Comparison of ENCODE assay signal across 8 cellular contexts in the genomic region with DNA sequence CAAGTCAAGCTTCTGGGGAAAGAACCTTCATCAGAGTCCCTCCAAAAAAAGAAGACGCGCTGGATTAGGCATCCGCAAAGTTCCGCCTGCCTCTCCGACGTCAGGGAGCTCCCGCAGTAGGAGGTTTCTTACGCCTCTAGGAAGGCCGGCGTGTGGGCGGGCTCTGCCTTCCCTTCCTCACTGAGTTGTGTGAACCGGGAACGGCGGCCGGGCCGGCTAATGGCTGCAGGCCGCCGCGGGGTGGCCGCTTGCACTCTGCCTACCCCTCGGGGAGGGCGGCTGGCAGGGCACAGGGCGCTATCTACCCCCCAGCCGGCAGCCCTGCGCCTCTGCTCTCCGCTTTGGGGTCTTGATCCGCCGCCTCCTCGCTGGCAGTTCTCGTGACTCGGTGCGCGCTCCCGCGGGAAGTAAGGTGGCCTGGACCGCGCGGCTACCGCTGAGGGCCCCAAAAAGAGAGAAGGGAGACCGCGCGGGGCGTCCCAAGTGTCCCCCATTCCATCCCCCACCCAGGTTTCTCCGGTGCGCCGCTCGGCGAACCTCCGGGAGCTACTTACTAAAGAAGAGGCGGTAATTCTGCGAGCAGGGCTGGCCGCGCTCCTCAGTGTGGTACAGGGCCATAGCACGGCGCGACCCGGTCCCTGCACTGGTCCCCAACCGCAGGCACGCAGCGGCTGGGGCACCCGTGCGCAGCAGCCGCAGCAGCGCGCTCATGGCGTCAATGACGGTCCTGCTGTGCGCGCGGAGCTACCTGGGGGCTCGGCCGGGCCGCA. TPM values are rescaled to one million over a fixed set of nuclear protein-coding genes. Genes with fewer than 3 reads are reported as not detected.
DNase-seq lines count a peak whose midpoint lies in the region; ATAC-seq and TF ChIP-seq lines count a peak whose summit lies in the region.

A gene (minus strand): TSS at position 723 of the 770 bp plus-strand sequence. CDS start 12 bp downstream, at position 711.

- H3K4me1 Mint-ChIP-seq in HFFc6 (ENCODE audit: low read depth), result peaks cover 41% of the 10 kb centered on the region
- peaks cover 43% of the 10 kb centered on the region for H3K4me1 Mint-ChIP-seq in activated naive CD8-positive, alpha-beta T cell treated with anti-CD3 and anti-CD28 coated beads, Interleukin-2, amount 50 U/mL, for 24 hours

- ATAC-seq in activated naive CD8-positive, alpha-beta T cell treated with anti-CD3 and anti-CD28 coated beads, Interleukin-2, amount 50 U/mL, for 24 hours, result peak; percentile 78
- peak; percentile 98 for ATAC-seq in Right ventricle myocardium superior (ENCODE audit: poor library complexity)

- peaks cover 8% of the 10 kb centered on the region; the same call in 1 of the 2 replicates for H3K27me3 Mint-ChIP-seq in HFFc6 (ENCODE audit: insufficient read depth)
- peaks cover 3% of the 10 kb centered on the region for H3K27me3 Mint-ChIP-seq in activated naive CD8-positive, alpha-beta T cell treated with anti-CD3 and anti-CD28 coated beads, Interleukin-2, amount 50 U/mL, for 24 hours

- no peaks in the 10 kb centered on the region for H3K36me3 Mint-ChIP-seq in HFFc6 (ENCODE audit: low read depth)
- peaks cover 32% of the 10 kb centered on the region for H3K36me3 Mint-ChIP-seq in activated naive CD8-positive, alpha-beta T cell treated with anti-CD3 and anti-CD28 coated beads, Interleukin-2, amount 50 U/mL, for 24 hours (ENCODE audit: low read depth)

- peak within 1 kb of the TSS; percentile 99 for H3K27ac Mint-ChIP-seq in HFFc6
- H3K27ac Mint-ChIP-seq in activated naive CD8-positive, alpha-beta T cell treated with anti-CD3 and anti-CD28 coated beads, Interleukin-2, amount 50 U/mL, for 24 hours, result peak within 1 kb of the TSS; percentile 98

- peak; percentile 58 for TF ChIP-seq POLR2A in GM10847 (IDR thresholded peaks at IDR 0.05; ENCODE audit: extremely low read depth, insufficient read length)

- H3K27ac ChIP-seq in parathyroid adenoma, result peak within 1 kb of the TSS; percentile 97
- peak within 1 kb of the TSS; percentile 98 for H3K27ac ChIP-seq in tibial artery

- TF ChIP-seq CTCF in HFFc6 (IDR thresholded peaks at IDR 0.05) (no peak), parathyroid adenoma (IDR thresholded peaks at IDR 0.05) (no peak), tibial artery (IDR thresholded peaks at IDR 0.05) (no peak)

- DNase-seq in HFFc6 (peak; percentile 79), NAMALWA (ENCODE audit: low spot score) (peak; percentile 91), SW480 (ENCODE audit: low spot score) (peak; percentile 86), Right ventricle myocardium superior (peak; percentile 95), tibial artery (peak; percentile 93 to 95)
- DNase-seq in activated naive CD8-positive, alpha-beta T cell treated with anti-CD3 and anti-CD28 coated beads, Interleukin-2, amount 50 U/mL, for 24 hours, result peak; percentile 77

- peaks cover 6% of the 10 kb centered on the region for H3K79me2 ChIP-seq in parathyroid adenoma

- H3K4me1 ChIP-seq in parathyroid adenoma, result peaks cover 12% of the 10 kb centered on the region
- peaks cover 0 to 20% (median 15%) of the 10 kb centered on the region in 4 donors for H3K4me1 ChIP-seq in tibial artery

- no peaks in the 10 kb centered on the region for H3K9me3 Mint-ChIP-seq in HFFc6
- H3K9me3 Mint-ChIP-seq in activated naive CD8-positive, alpha-beta T cell treated with anti-CD3 and anti-CD28 coated beads, Interleukin-2, amount 50 U/mL, for 24 hours, result no peaks in the 10 kb centered on the region

- peak within 1 kb of the TSS; percentile 99 for H3K4me3 Mint-ChIP-seq in HFFc6
- peak within 1 kb of the TSS; percentile 96 for H3K4me3 Mint-ChIP-seq in activated naive CD8-positive, alpha-beta T cell treated with anti-CD3 and anti-CD28 coated beads, Interleukin-2, amount 50 U/mL, for 24 hours

- H3K4me3 ChIP-seq in parathyroid adenoma (ENCODE audit: low read depth, low read length), result peak within 1 kb of the TSS; percentile 80
- H3K4me3 ChIP-seq in tibial artery, result peak within 1 kb of the TSS; percentile 88 to 94

- no peaks in the 10 kb centered on the region for H3K27me3 ChIP-seq in parathyroid adenoma (ENCODE audit: control insufficient read depth, insufficient read depth, low read length)
- H3K27me3 ChIP-seq in tibial artery, result no peaks in the 10 kb centered on the region

- H2AFZ ChIP-seq in parathyroid adenoma, result peak within 1 kb of the TSS; percentile 99

- H3K4me2 ChIP-seq in parathyroid adenoma (ENCODE audit: low read length), result peak within 1 kb of the TSS; percentile 82

- intact Hi-C loops in Right ventricle myocardium superior (cut with DNase I) (loop anchor here (2.0 kb wide), 1 partner anchor 327 kb away; a partner anchor contains a TSS), tibial artery (cut with DNase I; ENCODE audit: low total_unique reads) (loop anchor here (1.0 kb wide), 1 partner anchor 326 kb away; no protein-coding TSS in a partner anchor)

- peak within 1 kb of the TSS; percentile 88 for H3K9ac ChIP-seq in parathyroid adenoma

- H3K36me3 ChIP-seq in parathyroid adenoma (ENCODE audit: control insufficient read depth, insufficient read depth, low read length) (no peaks in the 10 kb centered on the region), tibial artery (no peaks in the 10 kb centered on the region)

- H3K9me3 ChIP-seq in parathyroid adenoma (ENCODE audit: control insufficient read depth, low read length), result no peaks in the 10 kb centered on the region
- H3K9me3 ChIP-seq in tibial artery, result no peaks in the 10 kb centered on the region

RNA-seq across cellular contexts. Expression of the gene that starts here (rescaled TPM):
- 10 to 100 TPM; 51.8 to 72.9 (median 59.8) TPM for total RNA-seq in HFFc6 (2021; fragmentation: NEBNext Ultra II Directional; extraction: Animal tissue kit (Norgen Biotek cat#: 25700))
- total RNA-seq in Right ventricle myocardium superior, result 93.1 TPM

Comparison
In these comparisons a context has a peak if more than half of its experiments do, and no peak if none do; other contexts are left out.
1. Peak in every context shown above with its lines: DNase-seq, ATAC-seq, H3K4me3 ChIP-seq and H3K27ac ChIP-seq.